Comparison of ENCODE assay signal across 1 cellular context in genomic region chr3:195748661-195749060, GRCh38.
TF ChIP-seq lines count a peak whose summit lies in the region.

No MANE protein-coding gene starts in this region.

TF ChIP-seq in IMR-90, 13 proteins besides CTCF, POLR2A, EP300 and RAD21:
- TF ChIP-seq SMC3 (IDR thresholded peaks at IDR 0.05; ENCODE audit: low read depth, low read length) (no peak), USF2 (IDR thresholded peaks at IDR 0.05; ENCODE audit: low read depth, low read length) (no peak), CEBPB (IDR thresholded peaks at IDR 0.05; ENCODE audit: low read depth, low read length) (no peak), BHLHE40 (IDR thresholded peaks at IDR 0.05; ENCODE audit: low read depth, low read length) (no peak), MAZ (IDR thresholded peaks at IDR 0.05; ENCODE audit: borderline replicate concordance, low read depth, low read length) (no peak), FOS (IDR thresholded peaks at IDR 0.05; ENCODE audit: low read depth, low read length) (no peak), MXI1 (IDR thresholded peaks at IDR 0.05; ENCODE audit: borderline replicate concordance, low read depth, low read length) (no peak), RFX5 (IDR thresholded peaks at IDR 0.05; ENCODE audit: low read depth, low read length) (no peak), MAFK (IDR thresholded peaks at IDR 0.05; ENCODE audit: low read depth, low read length) (no peak), RCOR1 (IDR thresholded peaks at IDR 0.05; ENCODE audit: insufficient replicate concordance, low read length) (no peak), ELK1 (IDR thresholded peaks at IDR 0.05; ENCODE audit: borderline replicate concordance, low read depth, low read length) (no peak), NFE2L2 (IDR thresholded peaks at IDR 0.05; ENCODE audit: low read depth, low read length) (no peak), CHD1 (IDR thresholded peaks at IDR 0.05; ENCODE audit: low read depth, low read length) (no peak)
